Comparison of ENCODE assay signal across 8 cellular contexts in the genomic region with DNA sequence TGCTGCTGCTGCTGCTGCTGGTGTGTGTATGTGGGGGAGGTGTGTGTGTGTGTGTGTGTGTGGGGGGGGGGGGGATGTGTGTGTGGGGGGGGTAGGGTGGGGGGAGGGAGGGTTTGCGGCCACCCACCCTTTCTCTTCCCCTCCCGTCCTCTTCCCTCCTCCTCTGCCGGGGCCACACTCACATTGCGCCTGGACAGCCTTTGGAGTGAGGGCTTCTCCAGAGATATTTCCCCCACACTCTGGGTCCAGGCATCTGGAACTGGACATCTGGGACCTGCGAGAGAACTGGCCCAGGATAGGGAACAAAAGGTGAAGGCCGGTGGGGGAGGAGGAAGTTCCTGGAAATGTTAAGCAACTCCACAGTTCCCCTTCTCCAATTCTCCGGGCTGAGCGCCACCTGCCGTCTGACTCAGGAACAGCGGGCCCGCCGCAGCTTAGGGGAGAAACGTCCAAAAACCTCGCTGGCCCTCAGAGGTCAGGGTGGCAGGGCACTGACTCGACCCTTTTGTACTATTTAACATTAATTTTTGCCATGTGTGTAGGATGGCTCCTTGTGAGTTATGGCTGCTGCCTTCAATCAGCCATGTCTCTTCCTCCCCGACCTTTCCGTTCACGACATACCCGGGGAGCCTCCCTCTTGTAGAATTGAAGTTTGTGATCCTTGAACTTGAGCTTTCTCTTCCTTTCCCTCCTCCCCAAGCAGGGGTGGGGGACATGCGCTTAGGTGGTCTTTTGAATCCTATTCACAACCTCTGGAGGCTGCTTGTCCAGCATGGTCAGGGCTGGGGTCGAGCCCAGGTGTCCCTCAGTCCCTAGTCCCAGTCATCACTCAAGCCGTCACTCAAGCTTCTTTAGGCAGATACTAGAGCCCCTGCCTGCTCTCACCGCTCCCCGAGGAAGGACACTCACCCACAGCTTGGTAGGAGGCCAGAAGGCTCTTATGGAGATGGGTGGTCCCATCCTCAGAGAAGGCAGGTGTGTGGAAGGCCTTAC. TPM values are rescaled to one million over a fixed set of nuclear protein-coding genes. Genes with fewer than 3 reads are reported as not detected.
A peak's percentile ranks its signal among the peaks of the same experiment; 100 is the strongest.
DNase-seq lines count a peak whose midpoint lies in the region; ATAC-seq and TF ChIP-seq lines count a peak whose summit lies in the region.

A gene with protein sequence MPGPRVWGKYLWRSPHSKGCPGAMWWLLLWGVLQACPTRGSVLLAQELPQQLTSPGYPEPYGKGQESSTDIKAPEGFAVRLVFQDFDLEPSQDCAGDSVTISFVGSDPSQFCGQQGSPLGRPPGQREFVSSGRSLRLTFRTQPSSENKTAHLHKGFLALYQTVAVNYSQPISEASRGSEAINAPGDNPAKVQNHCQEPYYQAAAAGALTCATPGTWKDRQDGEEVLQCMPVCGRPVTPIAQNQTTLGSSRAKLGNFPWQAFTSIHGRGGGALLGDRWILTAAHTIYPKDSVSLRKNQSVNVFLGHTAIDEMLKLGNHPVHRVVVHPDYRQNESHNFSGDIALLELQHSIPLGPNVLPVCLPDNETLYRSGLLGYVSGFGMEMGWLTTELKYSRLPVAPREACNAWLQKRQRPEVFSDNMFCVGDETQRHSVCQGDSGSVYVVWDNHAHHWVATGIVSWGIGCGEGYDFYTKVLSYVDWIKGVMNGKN (minus strand): TSS at position 287 of the 993 bp plus-strand sequence. CDS start 34 bp downstream, at position 253.

- H3K36me3 ChIP-seq in HUES6 (ENCODE audit: control insufficient read depth, insufficient read depth, low read length) (no peaks in the 10 kb centered on the region; the same call in 1 of the 2 replicates), OCI-LY3 (replicated peaks; ENCODE audit: low read depth, low read length) (peaks cover 15% of the 10 kb centered on the region), mucosa of descending colon (ENCODE audit: low read depth) (no peaks in the 10 kb centered on the region)

- peak within 1 kb of the TSS; percentile 69 for H3K4me2 ChIP-seq in OCI-LY3 (ENCODE audit: low read length)

- H4K20me1 ChIP-seq in OCI-LY3 (ENCODE audit: insufficient read depth, low read length) = no peaks in the 10 kb centered on the region

- H3K9me3 ChIP-seq in HUES6 (ENCODE audit: control insufficient read depth, insufficient read depth, low read depth, low read length) (peaks cover 5% of the 10 kb centered on the region; the same call in 1 of the 2 replicates), OCI-LY3 (ENCODE audit: insufficient read depth, low read length) (peaks cover 7% of the 10 kb centered on the region; the same call in 1 of the 2 replicates), mucosa of descending colon (no peaks in the 10 kb centered on the region)

- H3K27me3 ChIP-seq in HUES6 (ENCODE audit: control insufficient read depth, insufficient read depth, low read length) = 0 out of 2 replicates have a peak, but pooled peaks cover 9% of the 10 kb centered on the region
- no peaks in the 10 kb centered on the region for H3K27me3 ChIP-seq in OCI-LY3 (ENCODE audit: low read depth, low read length)

- peak; percentile 86 for ATAC-seq in mucosa of descending colon

- TF ChIP-seq CTCF in OCI-LY3 (IDR thresholded peaks at IDR 0.05; ENCODE audit: low read depth, low read length) (peak; percentile 78), epithelial cell of esophagus (IDR thresholded peaks at IDR 0.05; ENCODE audit: insufficient read depth, low read depth, low read length, missing control alignments) (peak; percentile 94), mucosa of descending colon (IDR thresholded peaks at IDR 0.05) (peak; percentile 97)

- peak within 1 kb of the TSS; percentile 61 for H2AFZ ChIP-seq in OCI-LY3 (ENCODE audit: low read depth, low read length)

- H3K4me1 ChIP-seq in HUES6 (ENCODE audit: control insufficient read depth, insufficient read depth, low read length) (peaks cover 8% of the 10 kb centered on the region), OCI-LY3 (ENCODE audit: low read length) (no peaks in the 10 kb centered on the region), mucosa of descending colon (ENCODE audit: low read depth) (peaks cover 13% of the 10 kb centered on the region)

- DNase-seq in GF-D8 (lab: John Stamatoyannopoulos, UW) (peak; percentile 77), activated T-cell treated with anti-CD3 and anti-CD28 coated beads for 24 hours (ENCODE audit: low read depth) (peak; percentile 74), epithelial cell of esophagus (ENCODE audit: low read depth) (peak; percentile 78), mucosa of descending colon (peak; percentile 89 to 95 (median 95)), GM19238 (ENCODE audit: insufficient read length, low spot score) (no peak)
- DNase-seq in stimulated activated CD8-positive, alpha-beta memory T cell treated with anti-CD3 and anti-CD28 coated beads, Interleukin-2, amount 100 ng/mL, for 48 hours (ENCODE audit: low read depth in 2 of 2) = peak; percentile 75 to 82

- peak within 1 kb of the TSS; percentile 60 for H3K4me3 ChIP-seq in HUES6 (ENCODE audit: low read depth, low read length)
- H3K4me3 ChIP-seq in OCI-LY3 (ENCODE audit: low read length) = peak within 1 kb of the TSS; percentile 96
- H3K4me3 ChIP-seq in epithelial cell of esophagus (ENCODE audit: low read length) = peak within 1 kb of the TSS; percentile 76
- peak within 1 kb of the TSS; percentile 35 for H3K4me3 ChIP-seq in mucosa of descending colon

- peak within 1 kb of the TSS; percentile 5; the same call in 1 of the 2 replicates for H3K27ac ChIP-seq in HUES6 (ENCODE audit: low read depth, low read length)
- H3K27ac ChIP-seq in OCI-LY3 (ENCODE audit: low read length) = peak within 1 kb of the TSS; percentile 77

- intact Hi-C loops in mucosa of descending colon (cut with DNase I, micrococcal nuclease) = no loop called here

- H3K9ac ChIP-seq in HUES6 (ENCODE audit: low read length) (peak within 1 kb of the TSS; percentile 69), OCI-LY3 (ENCODE audit: low read length) (peak within 1 kb of the TSS; percentile 99)

- peaks cover 7% of the 10 kb centered on the region; the same call in 1 of the 2 replicates for H3K79me2 ChIP-seq in OCI-LY3 (ENCODE audit: low read length)

RNA-seq across cellular contexts. Expression of the gene that starts here (rescaled TPM):
- 10 to 100 TPM; 47.5 to 61.4 (median 49.4) TPM for total RNA-seq in mucosa of descending colon

Comparison
In these comparisons a context has a peak if more than half of its experiments do, and no peak if none do; other contexts are left out.
1. H3K4me3 ChIP-seq: peak in every context shown above with its lines; median percentile 96 in OCI-LY3; 76 in epithelial cell of esophagus; 60 in HUES6; 35 in mucosa of descending colon.